In the genomic region with DNA sequence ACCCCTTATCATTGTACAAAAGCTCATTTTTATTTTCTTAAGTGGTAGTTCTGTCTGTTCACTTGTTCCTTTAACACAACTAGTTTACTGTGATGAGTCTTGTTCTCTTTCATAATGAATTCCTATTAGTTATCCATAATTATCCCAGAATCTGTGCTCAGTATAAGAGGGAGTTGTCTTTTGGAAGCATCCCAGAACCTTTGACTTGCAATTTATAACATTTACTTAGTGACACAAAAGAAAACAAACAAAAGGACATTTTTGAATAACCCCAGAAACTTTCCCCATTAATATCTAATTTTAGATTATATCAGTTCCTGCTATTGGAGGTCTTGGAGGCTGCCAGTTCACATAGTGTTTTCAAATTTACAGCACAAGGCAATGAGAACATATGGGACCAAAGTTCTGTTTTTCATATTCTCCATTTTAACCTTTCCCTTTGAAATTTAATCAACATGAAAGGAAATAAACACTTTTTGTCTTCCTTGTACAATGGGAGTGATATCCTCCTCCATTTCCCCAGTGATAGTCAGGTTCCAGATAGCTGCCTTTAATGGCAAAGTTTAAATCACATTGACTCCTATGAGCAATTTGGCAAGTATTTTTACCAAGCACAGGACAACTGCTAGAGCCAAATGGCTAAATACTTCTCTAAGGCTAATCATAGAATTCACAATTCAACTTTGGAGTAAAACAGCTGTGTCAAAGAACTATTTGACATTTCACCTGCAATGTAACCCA, we compare ENCODE assay signal across 23 cellular contexts. TPM values are rescaled to one million over a fixed set of nuclear protein-coding genes. Genes with fewer than 3 reads are reported as not detected.
DNase-seq lines count a peak whose midpoint lies in the region; ATAC-seq and TF ChIP-seq lines count a peak whose summit lies in the region.
"Had no signal": no experiment of that assay in that cellular context is flagged by ENCODE, and none has a peak within 500 bp of the region (broad histone marks: within the 10 kb centered on the region; RNA-seq: fewer than 3 reads in every experiment).

No MANE protein-coding gene starts in this region.

- DNase-seq in EH (ENCODE audit: low read depth) (peak; percentile 63), M059J (ENCODE audit: low read depth) (peak; percentile 40), heart left ventricle (no peak), psoas muscle (no peak), mesothelial cell of epicardium (ENCODE audit: low spot score in 2 of 2, unreplicated experiment in 2 of 2) (no peak), inferior parietal cortex (ENCODE audit: extremely low spot score) (no peak)
- no peak for DNase-seq in stimulated activated CD4-positive, alpha-beta T cell treated with anti-CD3 and anti-CD28 coated beads, Interleukin-1b, Interleukin-23, amount 100 ng/mL, for 48 hours
- DNase-seq: activated CD4-positive, alpha-beta memory T cell treated with anti-CD3 and anti-CD28 coated beads for 36 hours; activated naive CD4-positive, alpha-beta T cell treated with anti-CD3 and anti-CD28 coated beads for 36 hours; AML-193; anterior cingulate cortex; effector memory CD8-positive, alpha-beta T cell; natural killer cell; NCI-H1417; SIG-M5; stimulated activated CD8-positive, alpha-beta memory T cell treated with anti-CD3 and anti-CD28 coated beads, Interleukin-4, amount 100 ng/mL, for 48 hours; substantia nigra had no signal

- TF ChIP-seq POLR2A in heart left ventricle (IDR thresholded peaks at IDR 0.05) = no peak

- H3K27me3 Mint-ChIP-seq in mesothelial cell of epicardium (ENCODE audit: low read depth) = no peaks in the 10 kb centered on the region
- H3K27me3 Mint-ChIP-seq: activated CD4-positive, alpha-beta memory T cell treated with anti-CD3 and anti-CD28 coated beads for 36 hours; effector memory CD8-positive, alpha-beta T cell; memory B cell had no signal

- H3K9me3 ChIP-seq in heart left ventricle = peaks cover 0 to 25% (median 6%) of the 10 kb centered on the region in 12 donors
- H3K9me3 ChIP-seq in psoas muscle = peaks cover 2% of the 10 kb centered on the region

- peaks cover 7 to 45% (median 31%) of the 10 kb centered on the region in 12 donors for H3K4me1 ChIP-seq in heart left ventricle
- no peaks in the 10 kb centered on the region for H3K4me1 ChIP-seq in psoas muscle

- H3K4me1 Mint-ChIP-seq in mesothelial cell of epicardium = no peaks in the 10 kb centered on the region
- H3K4me1 Mint-ChIP-seq: memory B cell, natural killer cell had no signal

- H3K27me3 ChIP-seq in heart left ventricle = no peaks in the 10 kb centered on the region
- H3K27me3 ChIP-seq in psoas muscle (ENCODE audit: insufficient read depth in 3 of 3, low read length in 2 of 3) = no peaks in the 10 kb centered on the region

- H3K9me3 Mint-ChIP-seq in mesothelial cell of epicardium = peaks cover 25% of the 10 kb centered on the region
- H3K9me3 Mint-ChIP-seq: T-helper 1 cell treated with Interleukin-12 subunit alpha and Interleukin-12 subunit beta and Interleukin-4 antibody, amounts not matched to agents 30 μg/mL and 1 μg/mL, for 36 hours had no signal

- peak; percentile 42 to 84 (median 72) for ATAC-seq in heart left ventricle
- ATAC-seq in psoas muscle = peak in 2 of 4 donors; percentile 30 to 38
- ATAC-seq in GM21737 (IDR thresholded peaks at IDR 0.05; ENCODE audit: unreplicated experiment) = no peak
- ATAC-seq: effector memory CD8-positive, alpha-beta T cell; natural killer cell had no signal

- no peaks in the 10 kb centered on the region for H3K36me3 ChIP-seq in heart left ventricle
- no peaks in the 10 kb centered on the region for H3K36me3 ChIP-seq in psoas muscle (ENCODE audit: insufficient read depth in 1 of 2, low read depth in 1 of 2)

- H3K27ac ChIP-seq in heart left ventricle = peak overlapping the region; percentile 23 to 80 (median 55)
- H3K27ac ChIP-seq in psoas muscle = peak overlapping the region; percentile 1

- peaks cover 2% of the 10 kb centered on the region for H3K36me3 Mint-ChIP-seq in mesothelial cell of epicardium
- H3K36me3 Mint-ChIP-seq: activated CD4-positive, alpha-beta memory T cell treated with anti-CD3 and anti-CD28 coated beads for 36 hours; memory B cell; natural killer cell had no signal

- TF ChIP-seq CTCF in heart left ventricle (IDR thresholded peaks at IDR 0.05) (no peak), psoas muscle (IDR thresholded peaks at IDR 0.05) (no peak), mesothelial cell of epicardium (IDR thresholded peaks at IDR 0.05; ENCODE audit: unreplicated experiment) (no peak)

- no peak overlapping the region for H3K4me3 Mint-ChIP-seq in mesothelial cell of epicardium
- H3K4me3 Mint-ChIP-seq: activated CD4-positive, alpha-beta memory T cell treated with anti-CD3 and anti-CD28 coated beads for 36 hours; activated naive CD4-positive, alpha-beta T cell treated with anti-CD3 and anti-CD28 coated beads for 36 hours; effector memory CD8-positive, alpha-beta T cell; memory B cell; natural killer cell; T-helper 1 cell treated with Interleukin-12 subunit alpha and Interleukin-12 subunit beta and Interleukin-4 antibody, amounts not matched to agents 30 μg/mL and 1 μg/mL, for 36 hours had no signal

- intact Hi-C loops in heart left ventricle (cut with DNase I) (loop anchor here in 3 of 10 donors (2.0 to 5.0 kb wide), 3 partner anchors 48 to 88 kb away; a partner anchor contains a TSS), psoas muscle (cut with DNase I) (loop anchor here in 1 of 2 donors (10.0 kb wide), 1 partner anchor 926 kb away; no protein-coding TSS in a partner anchor)

- H3K4me3 ChIP-seq in heart left ventricle (no peak overlapping the region), psoas muscle (no peak overlapping the region)
- H3K4me3 ChIP-seq: smooth muscle cell had no signal

- no peak overlapping the region for H3K27ac Mint-ChIP-seq in mesothelial cell of epicardium
- H3K27ac Mint-ChIP-seq: activated CD4-positive, alpha-beta memory T cell treated with anti-CD3 and anti-CD28 coated beads for 36 hours; activated naive CD4-positive, alpha-beta T cell treated with anti-CD3 and anti-CD28 coated beads for 36 hours; effector memory CD8-positive, alpha-beta T cell; memory B cell; natural killer cell; T-helper 1 cell treated with Interleukin-12 subunit alpha and Interleukin-12 subunit beta and Interleukin-4 antibody, amounts not matched to agents 30 μg/mL and 1 μg/mL, for 36 hours had no signal

RNA-seq across cellular contexts. Expression of a gene that starts 37.1 kb away (rescaled TPM):
- 0.12 and 1.6 TPM in 2 replicates for total RNA-seq in M059J (2014; rRNA removed; shearing (Covaris generic))
- total RNA-seq in heart left ventricle (not detected), psoas muscle (not detected), mesothelial cell of epicardium (not detected in 3 replicates)
- polyA plus RNA-seq in heart left ventricle (not detected), psoas muscle (not detected)
- total RNA-seq: activated CD4-positive, alpha-beta memory T cell treated with anti-CD3 and anti-CD28 coated beads for 36 hours; activated naive CD4-positive, alpha-beta T cell treated with anti-CD3 and anti-CD28 coated beads for 36 hours; chondrocyte; fibroblast of lung; natural killer cell; smooth muscle cell had no signal
- polyA plus RNA-seq: fibroblast of lung, smooth muscle cell had no signal

Comparison
In these comparisons a context has a peak if more than half of its experiments do, and no peak if none do; other contexts are left out.
1. DNase-seq: peak in EH (single experiment) and M059J (single experiment); none in heart left ventricle (0 of 5), psoas muscle (0 of 2), mesothelial cell of epicardium (0 of 2), inferior parietal cortex (single experiment) and stimulated activated CD4-positive, alpha-beta T cell treated with anti-CD3 and anti-CD28 coated beads, Interleukin-1b, Interleukin-23, amount 100 ng/mL, for 48 hours (single experiment).